Comparison of ENCODE assay signal across 12 cellular contexts in the genomic region with DNA sequence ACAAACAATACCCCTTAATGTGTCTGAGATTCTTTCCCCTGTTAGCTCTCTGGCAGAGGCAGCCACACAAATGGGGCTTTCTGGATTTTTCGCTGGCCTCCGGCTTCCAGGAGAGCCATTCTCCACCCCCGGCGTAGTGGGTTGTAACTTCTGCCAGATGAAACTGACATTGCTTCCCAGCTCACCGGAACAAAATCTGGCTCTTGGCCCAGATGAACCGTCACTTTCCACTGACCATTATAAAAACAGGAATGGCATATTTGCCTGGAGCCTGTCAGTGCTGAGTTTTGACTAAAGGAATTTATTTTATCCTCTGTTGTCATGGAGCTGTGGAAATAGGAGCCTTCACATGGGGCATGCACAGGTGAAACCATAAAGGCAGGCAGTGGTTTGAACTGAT.
DNase-seq lines count a peak whose midpoint lies in the region; ATAC-seq and TF ChIP-seq lines count a peak whose summit lies in the region.
"Had no signal": no experiment of that assay in that cellular context is flagged by ENCODE, and none has a peak within 500 bp of the region (broad histone marks: within the 10 kb centered on the region; RNA-seq: fewer than 3 reads in every experiment).

No MANE protein-coding gene starts in this region.

- peaks cover 16% of the 10 kb centered on the region for H3K9me3 Mint-ChIP-seq in osteocyte (ENCODE audit: unreplicated experiment)

- H3K27ac ChIP-seq in VCaP: peak overlapping the region; percentile 50
- H3K27ac ChIP-seq: upper lobe of right lung had no signal

- intact Hi-C loops in left cardiac atrium (cut with DNase I) (no loop called here), cardiac septum (cut with DNase I) (no loop called here)

- TF ChIP-seq CTCF in VCaP (conservative IDR thresholded peaks at IDR 0.05): no peak
- TF ChIP-seq CTCF in fibroblast of the aortic adventitia (IDR thresholded peaks at IDR 0.05; ENCODE audit: insufficient read depth, low read length): no peak
- no peak for TF ChIP-seq CTCF in osteocyte (IDR thresholded peaks at IDR 0.05)

- ATAC-seq in left cardiac atrium: no peak
- ATAC-seq in GM21786 (IDR thresholded peaks at IDR 0.05; ENCODE audit: unreplicated experiment): no peak
- ATAC-seq: upper lobe of right lung had no signal

- H3K4me3 ChIP-seq in fibroblast of the aortic adventitia (ENCODE audit: low read depth, low read length): no peak overlapping the region
- H3K4me3 ChIP-seq: upper lobe of right lung had no signal

- H3K27me3 Mint-ChIP-seq in osteocyte (ENCODE audit: unreplicated experiment): peaks cover 4% of the 10 kb centered on the region

- H3K4me3 Mint-ChIP-seq in osteocyte (ENCODE audit: unreplicated experiment): no peak overlapping the region
- H3K4me3 Mint-ChIP-seq: B cell had no signal

- DNase-seq in left cardiac atrium (peak; percentile 41), cardiac septum (ENCODE audit: low spot score) (no peak), fibroblast of the aortic adventitia (ENCODE audit: low read depth) (peak; percentile 13), osteocyte (ENCODE audit: extremely low spot score, unreplicated experiment) (no peak), HK-2 (ENCODE audit: unreplicated experiment) (no peak)
- no peak for DNase-seq in activated CD8-positive, alpha-beta memory T cell treated with anti-CD3 and anti-CD28 coated beads, Interleukin-2, amount 50 U/mL, for 4 hours
- DNase-seq: NCI-H2029 treated with DMSO at 0.1 percent for 48 hours, Right ventricle myocardium superior, upper lobe of right lung had no signal

- no peaks in the 10 kb centered on the region for H3K36me3 Mint-ChIP-seq in osteocyte (ENCODE audit: unreplicated experiment)

- no peak overlapping the region for H3K27ac Mint-ChIP-seq in osteocyte (ENCODE audit: unreplicated experiment)
- H3K27ac Mint-ChIP-seq: B cell had no signal

- H3K4me1 Mint-ChIP-seq in osteocyte (ENCODE audit: unreplicated experiment): no peaks in the 10 kb centered on the region
- H3K4me1 Mint-ChIP-seq: B cell had no signal

Comparison
In these comparisons a context has a peak if more than half of its experiments do, and no peak if none do; other contexts are left out.
1. DNase-seq: peak in left cardiac atrium (single experiment) and fibroblast of the aortic adventitia (single experiment); none in cardiac septum (single experiment), osteocyte (single experiment), HK-2 (single experiment) and activated CD8-positive, alpha-beta memory T cell treated with anti-CD3 and anti-CD28 coated beads, Interleukin-2, amount 50 U/mL, for 4 hours (single experiment).